In genomic region chr5:98773464-98774191, GRCh38 we compare ENCODE assay signal across 8 cellular contexts. TPM values are rescaled to one million over a fixed set of nuclear protein-coding genes. Genes with fewer than 3 reads are reported as not detected.
A peak's percentile ranks its signal among the peaks of the same experiment; 100 is the strongest.
DNase-seq lines count a peak whose midpoint lies in the region; ATAC-seq and TF ChIP-seq lines count a peak whose summit lies in the region.

A gene with protein sequence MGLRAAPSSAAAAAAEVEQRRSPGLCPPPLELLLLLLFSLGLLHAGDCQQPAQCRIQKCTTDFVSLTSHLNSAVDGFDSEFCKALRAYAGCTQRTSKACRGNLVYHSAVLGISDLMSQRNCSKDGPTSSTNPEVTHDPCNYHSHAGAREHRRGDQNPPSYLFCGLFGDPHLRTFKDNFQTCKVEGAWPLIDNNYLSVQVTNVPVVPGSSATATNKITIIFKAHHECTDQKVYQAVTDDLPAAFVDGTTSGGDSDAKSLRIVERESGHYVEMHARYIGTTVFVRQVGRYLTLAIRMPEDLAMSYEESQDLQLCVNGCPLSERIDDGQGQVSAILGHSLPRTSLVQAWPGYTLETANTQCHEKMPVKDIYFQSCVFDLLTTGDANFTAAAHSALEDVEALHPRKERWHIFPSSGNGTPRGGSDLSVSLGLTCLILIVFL (plus strand): TSS chr5:98773663. CDS start chr5:98774071, 408 bp downstream.

- WGBS in upper lobe of left lung, 2 donors, result 2 to 3% methylated on average over 7 to 15 of the region's 84 CpGs

- H3K27me3 ChIP-seq in upper lobe of left lung, result peaks cover 0 to 7% (median 3%) of the 10 kb centered on the region in 4 donors

- ATAC-seq in HG02588 (IDR thresholded peaks at IDR 0.05; ENCODE audit: unreplicated experiment) (peak; percentile 92), left cardiac atrium (peak; percentile 95 to 96), upper lobe of left lung (ENCODE audit: low FRiP score in 2 of 2) (peak; percentile 95 to 97)

- no peaks in the 10 kb centered on the region for H3K9me3 ChIP-seq in upper lobe of left lung

- DNase-seq in GM10266 (ENCODE audit: extremely low spot score) (peak; percentile 98), NCI-H1092 treated with DMSO at 0.1 percent for 48 hours (lab: John Stamatoyannopoulos, UW) (peak; percentile 96), SW 1271 (lab: John Stamatoyannopoulos, UW) (peak; percentile 98 to 99), amygdala (lab: John Stamatoyannopoulos, UW) (peak; percentile 74 to 99 (median 98)), left cardiac atrium (peak; percentile 99), posterior vena cava (ENCODE audit: low spot score) (peak; percentile 99), upper lobe of left lung (peak; percentile 97)

- H3K4me1 ChIP-seq in upper lobe of left lung, result peaks cover 30 to 67% (median 31%) of the 10 kb centered on the region in 4 donors

- intact Hi-C loops in left cardiac atrium (cut with DNase I), result loop anchor here in 1 of 2 donors (10.0 kb wide), 1 partner anchor 1589 kb away; the partner anchor contains the start of gene RIOK2
- intact Hi-C loops in posterior vena cava (cut with DNase I), result no loop called here

- H3K36me3 ChIP-seq in upper lobe of left lung, result no peaks in the 10 kb centered on the region

- no peak for TF ChIP-seq EP300 in upper lobe of left lung (IDR thresholded peaks at IDR 0.05)

- peak within 1 kb of the TSS; percentile 76 to 86 (median 80) for H3K4me3 ChIP-seq in upper lobe of left lung

- no peak for TF ChIP-seq CTCF in GM10266 (IDR thresholded peaks at IDR 0.05; ENCODE audit: control insufficient read depth, insufficient read depth, low read depth, missing control alignments)
- TF ChIP-seq CTCF in upper lobe of left lung (IDR thresholded peaks at IDR 0.05), result peak in 1 of 6 experiments; percentile 13

- TF ChIP-seq POLR2A in upper lobe of left lung (IDR thresholded peaks at IDR 0.05), result peak in 3 of 4 donors; percentile 71 to 94 (median 91)

- H3K27ac ChIP-seq in upper lobe of left lung, result peak within 1 kb of the TSS; percentile 87 to 95 (median 92)

RNA-seq across cellular contexts. Expression of the gene that starts here (rescaled TPM):
- total RNA-seq in left cardiac atrium (10 to 100 TPM; 15.4 to 15.6 TPM), posterior vena cava (10 to 100 TPM; 10.9 to 12.9 TPM), upper lobe of left lung (10 to 100 TPM; 19.0 to 52.2 (median 33.1) TPM)

Comparison
In these comparisons a context has a peak if more than half of its experiments do, and no peak if none do; other contexts are left out.
1. Peak in every context shown above with its lines: DNase-seq, ATAC-seq, H3K4me3 ChIP-seq and H3K27ac ChIP-seq.